9 cellular contexts compared by ENCODE assay signal in the genomic region with DNA sequence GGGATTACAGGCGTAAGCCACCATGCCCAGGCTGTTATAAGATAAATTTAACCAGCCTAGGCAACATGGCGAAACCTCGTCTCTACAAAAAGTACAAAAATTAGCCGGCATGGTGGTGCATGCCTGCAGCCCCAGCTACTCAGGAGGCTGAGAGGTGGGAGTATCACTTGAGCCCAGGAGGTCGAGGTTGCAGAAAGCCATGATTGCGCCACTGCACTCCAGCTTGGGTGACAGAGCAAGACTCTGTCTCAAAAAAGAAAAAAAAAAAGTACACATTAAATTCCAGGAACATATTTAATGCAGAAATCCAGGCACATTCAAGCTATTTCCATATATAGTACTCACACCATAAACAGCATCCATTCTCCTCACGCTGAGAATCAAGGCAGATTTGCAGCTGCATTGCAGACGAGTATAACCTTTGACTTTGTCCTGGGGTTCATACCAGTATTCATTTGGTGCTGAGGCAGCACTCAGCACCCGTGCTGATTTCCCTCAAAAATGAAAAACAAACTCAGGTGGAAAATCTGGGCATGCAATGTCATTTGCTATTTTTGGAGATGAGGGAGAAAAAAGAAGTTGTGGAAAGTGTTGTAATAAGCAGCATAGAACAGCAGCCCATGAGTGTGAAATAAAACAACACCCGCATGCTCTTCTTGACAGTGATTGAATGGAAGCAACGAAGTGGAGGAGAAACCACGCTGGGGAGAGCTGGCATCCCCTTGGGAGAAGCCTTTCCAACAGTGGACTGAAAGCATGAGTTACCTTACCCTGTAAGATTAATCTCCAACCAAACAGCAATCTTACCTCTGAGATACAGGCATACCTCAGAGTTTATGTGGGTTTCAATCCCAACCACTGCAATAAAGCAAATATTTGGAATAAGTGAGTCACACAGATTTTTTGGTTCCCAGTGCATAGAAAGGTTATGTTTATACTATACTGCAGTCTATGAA. TPM values are rescaled to one million over a fixed set of nuclear protein-coding genes. Genes with fewer than 3 reads are reported as not detected.
DNase-seq lines count a peak whose midpoint lies in the region; ATAC-seq and TF ChIP-seq lines count a peak whose summit lies in the region.
"Had no signal": no experiment of that assay in that cellular context is flagged by ENCODE, and none has a peak within 500 bp of the region (broad histone marks: within the 10 kb centered on the region; RNA-seq: fewer than 3 reads in every experiment).

No MANE protein-coding gene starts in this region.

- TF ChIP-seq RAD21 in liver (IDR thresholded peaks at IDR 0.05): no peak

- no peak overlapping the region for H3K27ac ChIP-seq in liver (ENCODE audit: low read depth in 1 of 2, low read length in 2 of 2)

- H3K27me3 Mint-ChIP-seq in activated T-helper 2 cell treated with anti-CD3 and anti-CD28 coated beads, Interferon-gamma antibody, Interleukin-2, Interleukin-4, amounts not matched to agents 10 μg/mL and 5 μg/mL and 100 μg/mL, durations not matched to agents 14 hours and 24 hours and 36 hours (ENCODE audit: low read depth): no peaks in the 10 kb centered on the region

- no peaks in the 10 kb centered on the region for H3K36me3 ChIP-seq in liver (ENCODE audit: control insufficient read depth in 4 of 4, insufficient read depth in 3 of 4, low read depth in 1 of 4, low read length in 3 of 4)

- ATAC-seq in HG03139 (IDR thresholded peaks at IDR 0.05; ENCODE audit: unreplicated experiment): no peak
- ATAC-seq in HG03159 (IDR thresholded peaks at IDR 0.05; ENCODE audit: unreplicated experiment): no peak

- POLR2A ChIA-PET in AG04449 (lab: Yijun Ruan, JAX): interaction anchor here (0.6 kb wide), 1 partner anchor 62 kb away, joined by 4 read pairs; no protein-coding TSS in a partner anchor

- peak; percentile 88 for DNase-seq in AG04449 (ENCODE audit: low read depth, low spot score)
- DNase-seq in GM03348 (ENCODE audit: low spot score): peak; percentile 22
- DNase-seq in activated T-helper 2 cell treated with anti-CD3 and anti-CD28 coated beads, Interferon-gamma antibody, Interleukin-2, Interleukin-4, amounts not matched to agents 10 μg/mL and 5 μg/mL and 100 μg/mL, durations not matched to agents 14 hours and 24 hours and 36 hours (ENCODE audit: low spot score): no peak
- DNase-seq in NCI-H2196 treated with DMSO at 0.1 percent for 48 hours (lab: John Stamatoyannopoulos, UW; ENCODE audit: unreplicated experiment): no peak
- no peak for DNase-seq in activated CD4-positive, alpha-beta T cell treated with anti-CD3 and anti-CD28 coated beads for 1 hour
- DNase-seq: MM.1S had no signal

- H3K4me3 Mint-ChIP-seq in activated T-helper 2 cell treated with anti-CD3 and anti-CD28 coated beads, Interferon-gamma antibody, Interleukin-2, Interleukin-4, amounts not matched to agents 10 μg/mL and 5 μg/mL and 100 μg/mL, durations not matched to agents 14 hours and 24 hours and 36 hours (ENCODE audit: low read depth): no peak overlapping the region

- H3K27ac Mint-ChIP-seq in activated T-helper 2 cell treated with anti-CD3 and anti-CD28 coated beads, Interferon-gamma antibody, Interleukin-2, Interleukin-4, amounts not matched to agents 10 μg/mL and 5 μg/mL and 100 μg/mL, durations not matched to agents 14 hours and 24 hours and 36 hours: peak overlapping the region; percentile 45

- H3K9ac ChIP-seq in liver (ENCODE audit: low read depth in 1 of 2, low read length in 2 of 2): no peak overlapping the region

- intact Hi-C loops in activated T-helper 2 cell treated with anti-CD3 and anti-CD28 coated beads, Interferon-gamma antibody, Interleukin-2, Interleukin-4, amounts not matched to agents 10 μg/mL and 5 μg/mL and 100 μg/mL, durations not matched to agents 14 hours and 24 hours and 36 hours (cut with micrococcal nuclease): loop anchor here (1.0 kb wide), 2 partner anchors 20 to 50 kb away; no protein-coding TSS in a partner anchor

- H3K9me3 ChIP-seq in liver (ENCODE audit: control insufficient read depth in 4 of 4, low read length in 3 of 4): no peaks in the 10 kb centered on the region

- no peaks in the 10 kb centered on the region for H3K36me3 Mint-ChIP-seq in activated T-helper 2 cell treated with anti-CD3 and anti-CD28 coated beads, Interferon-gamma antibody, Interleukin-2, Interleukin-4, amounts not matched to agents 10 μg/mL and 5 μg/mL and 100 μg/mL, durations not matched to agents 14 hours and 24 hours and 36 hours (ENCODE audit: low read depth)

- WGBS in liver: 69% methylated on average over 12 of the region's 12 CpGs

- H3K27me3 ChIP-seq in liver (ENCODE audit: control insufficient read depth in 4 of 4, insufficient read depth in 4 of 4, low read length in 3 of 4): no peaks in the 10 kb centered on the region

- H3K4me1 ChIP-seq in liver (ENCODE audit: control insufficient read depth in 4 of 4, insufficient read depth in 4 of 4, low read length in 3 of 4): peaks cover 0 to 8% (median 2%) of the 10 kb centered on the region in 4 donors

- TF ChIP-seq CTCF in AG04449 (IDR thresholded peaks at IDR 0.05; ENCODE audit: insufficient read depth, low read length, missing control alignments) (no peak), liver (IDR thresholded peaks at IDR 0.05; ENCODE audit: low read depth, low read length, missing input control) (no peak)

- H3K4me1 Mint-ChIP-seq in activated T-helper 2 cell treated with anti-CD3 and anti-CD28 coated beads, Interferon-gamma antibody, Interleukin-2, Interleukin-4, amounts not matched to agents 10 μg/mL and 5 μg/mL and 100 μg/mL, durations not matched to agents 14 hours and 24 hours and 36 hours (ENCODE audit: low read depth): peaks cover 56% of the 10 kb centered on the region

- no peaks in the 10 kb centered on the region for H3K9me3 Mint-ChIP-seq in activated T-helper 2 cell treated with anti-CD3 and anti-CD28 coated beads, Interferon-gamma antibody, Interleukin-2, Interleukin-4, amounts not matched to agents 10 μg/mL and 5 μg/mL and 100 μg/mL, durations not matched to agents 14 hours and 24 hours and 36 hours

- CTCF ChIA-PET in AG04449 (lab: Yijun Ruan, JAX): interaction anchor here (1.0 to 3.7 kb wide), 5 partner anchors 11 to 135 kb away, joined by 3 to 14 read pairs (median 5); no protein-coding TSS in a partner anchor

- H3K4me3 ChIP-seq in AG04449 (ENCODE audit: low read depth, low read length) (no peak overlapping the region), liver (ENCODE audit: low read depth in 1 of 3, low read length in 3 of 3) (no peak overlapping the region)

TF ChIP-seq in liver, 16 proteins besides CTCF, POLR2A, EP300 and RAD21 (continues in another document):
- TF ChIP-seq HNF4G (IDR thresholded peaks at IDR 0.05) (no peak), JUND (IDR thresholded peaks at IDR 0.05) (peak; percentile 15 to 89), TAF1 (conservative IDR thresholded peaks at IDR 0.05) (no peak), GABPA (IDR thresholded peaks at IDR 0.05 in 1 of 2, conservative IDR thresholded peaks at IDR 0.05 in 1 of 2) (no peak), FOXA2 (IDR thresholded peaks at IDR 0.05) (no peak), EGR1 (IDR thresholded peaks at IDR 0.05; ENCODE audit: low read depth in 2 of 2) (no peak), HNF4A (conservative IDR thresholded peaks at IDR 0.05) (peak in 1 of 2 donors; percentile 50), SP1 (IDR thresholded peaks at IDR 0.05) (no peak), RXRA (IDR thresholded peaks at IDR 0.05) (peak; percentile 55 to 58), NR2F2 (IDR thresholded peaks at IDR 0.05) (no peak), YY1 (IDR thresholded peaks at IDR 0.05) (no peak), FOXA1 (IDR thresholded peaks at IDR 0.05) (no peak)
- TF ChIP-seq, protein P1, sequence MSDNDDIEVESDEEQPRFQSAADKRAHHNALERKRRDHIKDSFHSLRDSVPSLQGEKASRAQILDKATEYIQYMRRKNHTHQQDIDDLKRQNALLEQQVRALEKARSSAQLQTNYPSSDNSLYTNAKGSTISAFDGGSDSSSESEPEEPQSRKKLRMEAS (IDR thresholded peaks at IDR 0.05): peak; percentile 7
- TF ChIP-seq, protein P2, sequence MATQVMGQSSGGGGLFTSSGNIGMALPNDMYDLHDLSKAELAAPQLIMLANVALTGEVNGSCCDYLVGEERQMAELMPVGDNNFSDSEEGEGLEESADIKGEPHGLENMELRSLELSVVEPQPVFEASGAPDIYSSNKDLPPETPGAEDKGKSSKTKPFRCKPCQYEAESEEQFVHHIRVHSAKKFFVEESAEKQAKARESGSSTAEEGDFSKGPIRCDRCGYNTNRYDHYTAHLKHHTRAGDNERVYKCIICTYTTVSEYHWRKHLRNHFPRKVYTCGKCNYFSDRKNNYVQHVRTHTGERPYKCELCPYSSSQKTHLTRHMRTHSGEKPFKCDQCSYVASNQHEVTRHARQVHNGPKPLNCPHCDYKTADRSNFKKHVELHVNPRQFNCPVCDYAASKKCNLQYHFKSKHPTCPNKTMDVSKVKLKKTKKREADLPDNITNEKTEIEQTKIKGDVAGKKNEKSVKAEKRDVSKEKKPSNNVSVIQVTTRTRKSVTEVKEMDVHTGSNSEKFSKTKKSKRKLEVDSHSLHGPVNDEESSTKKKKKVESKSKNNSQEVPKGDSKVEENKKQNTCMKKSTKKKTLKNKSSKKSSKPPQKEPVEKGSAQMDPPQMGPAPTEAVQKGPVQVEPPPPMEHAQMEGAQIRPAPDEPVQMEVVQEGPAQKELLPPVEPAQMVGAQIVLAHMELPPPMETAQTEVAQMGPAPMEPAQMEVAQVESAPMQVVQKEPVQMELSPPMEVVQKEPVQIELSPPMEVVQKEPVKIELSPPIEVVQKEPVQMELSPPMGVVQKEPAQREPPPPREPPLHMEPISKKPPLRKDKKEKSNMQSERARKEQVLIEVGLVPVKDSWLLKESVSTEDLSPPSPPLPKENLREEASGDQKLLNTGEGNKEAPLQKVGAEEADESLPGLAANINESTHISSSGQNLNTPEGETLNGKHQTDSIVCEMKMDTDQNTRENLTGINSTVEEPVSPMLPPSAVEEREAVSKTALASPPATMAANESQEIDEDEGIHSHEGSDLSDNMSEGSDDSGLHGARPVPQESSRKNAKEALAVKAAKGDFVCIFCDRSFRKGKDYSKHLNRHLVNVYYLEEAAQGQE (IDR thresholded peaks at IDR 0.05): no peak
- TF ChIP-seq, protein P3, sequence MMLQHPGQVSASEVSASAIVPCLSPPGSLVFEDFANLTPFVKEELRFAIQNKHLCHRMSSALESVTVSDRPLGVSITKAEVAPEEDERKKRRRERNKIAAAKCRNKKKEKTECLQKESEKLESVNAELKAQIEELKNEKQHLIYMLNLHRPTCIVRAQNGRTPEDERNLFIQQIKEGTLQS (IDR thresholded peaks at IDR 0.05): no peak

RNA-seq across cellular contexts. Expression of a gene that starts 46.8 kb away (rescaled TPM):
- 45.6 and 52.9 TPM in 2 replicates for total RNA-seq in activated T-helper 2 cell treated with anti-CD3 and anti-CD28 coated beads, Interferon-gamma antibody, Interleukin-2, Interleukin-4, amounts not matched to agents 10 μg/mL and 5 μg/mL and 100 μg/mL, durations not matched to agents 14 hours and 24 hours and 36 hours
- total RNA-seq in liver: 10 to 100 TPM; 17.6 to 48.9 TPM
- polyA plus RNA-seq in liver: 100 to 1,000 TPM in 1 of 2 donors, 10 to 100 TPM in 1; 69.9 to 135 TPM

RNA-seq across cellular contexts. Expression of a gene that starts 51.6 kb away (rescaled TPM):
- 108 TPM in 2 replicates for total RNA-seq in activated T-helper 2 cell treated with anti-CD3 and anti-CD28 coated beads, Interferon-gamma antibody, Interleukin-2, Interleukin-4, amounts not matched to agents 10 μg/mL and 5 μg/mL and 100 μg/mL, durations not matched to agents 14 hours and 24 hours and 36 hours
- total RNA-seq in liver: 10 to 100 TPM in 1 of 2 donors, 1 to 10 TPM in 1; 8.8 to 13.7 TPM
- polyA plus RNA-seq in liver: 10 to 100 TPM in 1 of 2 donors, 1 to 10 TPM in 1; 3.9 to 14.3 TPM

Comparison
In these comparisons a context has a peak if more than half of its experiments do, and no peak if none do; other contexts are left out.
1. DNase-seq: peak in AG04449 (single experiment) and GM03348 (single experiment); none in activated T-helper 2 cell treated with anti-CD3 and anti-CD28 coated beads, Interferon-gamma antibody, Interleukin-2, Interleukin-4, amounts not matched to agents 10 μg/mL and 5 μg/mL and 100 μg/mL, durations not matched to agents 14 hours and 24 hours and 36 hours (single experiment), NCI-H2196 treated with DMSO at 0.1 percent for 48 hours (single experiment) and activated CD4-positive, alpha-beta T cell treated with anti-CD3 and anti-CD28 coated beads for 1 hour (single experiment).